9 cellular contexts compared by ENCODE assay signal in genomic region chr5:94893404-94894145, GRCh38.
DNase-seq lines count a peak whose midpoint lies in the region; ATAC-seq, FAIRE-seq and TF ChIP-seq lines count a peak whose summit lies in the region.
"Had no signal": no experiment of that assay in that cellular context is flagged by ENCODE, and none has a peak within 500 bp of the region (broad histone marks: within the 10 kb centered on the region; RNA-seq: fewer than 3 reads in every experiment).

No MANE protein-coding gene starts in this region.

- BruUV-seq in HepG2 (replicated peaks; lab: Mats Ljungman, UMichigan) = no TSS peak

- H3K36me3 ChIP-seq in HepG2 (replicated peaks in 1 of 2; ENCODE audit: control insufficient read depth in 1 of 2, insufficient read depth in 2 of 2, low read length in 2 of 2) = no peaks in the 10 kb centered on the region
- H3K36me3 ChIP-seq in right lobe of liver = no peaks in the 10 kb centered on the region

- H4K20me1 ChIP-seq in HepG2 (ENCODE audit: insufficient read depth, low read length) = no peaks in the 10 kb centered on the region

- intact Hi-C loops in HepG2 (cut with micrococcal nuclease; ENCODE audit: unreplicated experiment) = no loop called here
- intact Hi-C loops in right lobe of liver (cut with DNase I) = no loop called here

- TF ChIP-seq EP300 in HepG2 (IDR thresholded peaks at IDR 0.05; ENCODE audit: low read depth in 2 of 2, low read length in 2 of 2) (no peak), HepG2 (CRISPR knock-in tag; IDR thresholded peaks at IDR 0.05; ENCODE audit: borderline replicate concordance) (no peak)

- FAIRE-seq in HepG2 (lab: Jason Lieb, UNC) = no peak

- no peak overlapping the region for H3K4me2 ChIP-seq in HepG2 (ENCODE audit: low read depth, low read length)

- 38% methylated on average over 5 of the region's 5 CpGs for WGBS in HepG2 (ENCODE audit: low lambda C conversion rate)
- 38% methylated on average over 5 of the region's 5 CpGs for WGBS in right lobe of liver (ENCODE audit: insufficient coverage, low coverage, low lambda C conversion rate, missing lambda C conversion rate)

- CTCF ChIA-PET in HepG2 (lab: Yijun Ruan, JAX; ENCODE audit: low intra/inter-chr PET ratio, low total read pairs) = no interaction called here

- H3K79me2 ChIP-seq in HepG2 (ENCODE audit: insufficient read depth, low read length) = no peaks in the 10 kb centered on the region

- in situ Hi-C loops in HepG2 (cut with HindIII; ENCODE audit: extremely low pct_ligation_motif_present, low pct_unique_long_range_greater_than_20kb) = no loop called here

- DNase-seq in HepG2 (ENCODE audit: low spot score) (no peak), right lobe of liver (no peak), OCI-M1 (lab: John Stamatoyannopoulos, UW) (peak; percentile 28), foreskin keratinocyte (peak in 1 of 2 donors; percentile 7), UCSD-AML1 (lab: John Stamatoyannopoulos, UW; ENCODE audit: unreplicated experiment) (no peak), NCI-H226 (no peak)
- no peak for DNase-seq in stimulated activated CD4-positive, alpha-beta T cell treated with anti-CD3 and anti-CD28 coated beads, Interleukin-4, amount 100 ng/mL, for 24 hours
- DNase-seq in activated CD4-positive, CD25-positive, alpha-beta regulatory T cell (lab: John Stamatoyannopoulos, UW) = no peak
- DNase-seq: GDM1 had no signal

- no peak overlapping the region for H3K4me3 ChIP-seq in HepG2 (replicated peaks in 1 of 3; ENCODE audit: insufficient read depth in 1 of 3, low read depth in 2 of 3, low read length in 3 of 3)
- no peak overlapping the region for H3K4me3 ChIP-seq in right lobe of liver

- H3K27me3 ChIP-seq in HepG2 (ENCODE audit: control insufficient read depth in 1 of 2, insufficient read depth in 2 of 2, low read length in 2 of 2) = no peaks in the 10 kb centered on the region
- no peaks in the 10 kb centered on the region for H3K27me3 ChIP-seq in right lobe of liver
- no peaks in the 10 kb centered on the region for H3K27me3 ChIP-seq in foreskin keratinocyte

- TF ChIP-seq CTCF in HepG2 (CRISPR knock-in tag; IDR thresholded peaks at IDR 0.05) (peak; percentile 39; the same call in 1 of the 2 replicates), right lobe of liver (IDR thresholded peaks at IDR 0.05) (peak in 2 of 4 donors; percentile 6 to 12), foreskin keratinocyte (conservative IDR thresholded peaks at IDR 0.05) (peak; percentile 58)

- H2AFZ ChIP-seq in HepG2 (ENCODE audit: low read length) = no peak overlapping the region

- H3K27ac ChIP-seq in HepG2 (ENCODE audit: extremely low read length, insufficient read depth, low read length) (no peak overlapping the region), right lobe of liver (no peak overlapping the region), foreskin keratinocyte (no peak overlapping the region)

- TF ChIP-seq POLR2A in HepG2 (IDR thresholded peaks at IDR 0.05; ENCODE audit: insufficient read depth in 1 of 2, low read depth in 2 of 2, low read length in 2 of 2) (no peak), right lobe of liver (IDR thresholded peaks at IDR 0.05) (no peak)

- no peak for TF ChIP-seq RAD21 in HepG2 (CRISPR knock-in tag; IDR thresholded peaks at IDR 0.05)

- H3K9me3 ChIP-seq in HepG2 (ENCODE audit: low read length) (no peaks in the 10 kb centered on the region), right lobe of liver (no peaks in the 10 kb centered on the region)

- H3K4me1 ChIP-seq in HepG2 (ENCODE audit: insufficient read depth, low read length) = no peaks in the 10 kb centered on the region
- H3K4me1 ChIP-seq in right lobe of liver = no peaks in the 10 kb centered on the region
- H3K4me1 ChIP-seq in foreskin keratinocyte = no peaks in the 10 kb centered on the region

- POLR2A ChIA-PET in HepG2 (lab: Yijun Ruan, JAX) = no interaction called here

- no peak overlapping the region for H3K9ac ChIP-seq in HepG2 (ENCODE audit: insufficient read depth, low read depth, low read length)

- ATAC-seq in HepG2 (no peak), right lobe of liver (no peak), foreskin keratinocyte (peak; percentile 19)

TF ChIP-seq in HepG2, 621 proteins besides CTCF, POLR2A, EP300 and RAD21:
- TF ChIP-seq MYNN (CRISPR knock-in tag; IDR thresholded peaks at IDR 0.05; ENCODE audit: low read depth) (no peak), CREBL2 (CRISPR knock-in tag; IDR thresholded peaks at IDR 0.05; ENCODE audit: borderline replicate concordance) (no peak), ZBTB43 (CRISPR knock-in tag; conservative IDR thresholded peaks at IDR 0.05) (no peak), BCL3 (CRISPR knock-in tag; IDR thresholded peaks at IDR 0.05) (no peak), ZNF605 (CRISPR knock-in tag; IDR thresholded peaks at IDR 0.05) (no peak), STAG1 (CRISPR knock-in tag; IDR thresholded peaks at IDR 0.05) (peak; percentile 14; the same call in 1 of the 2 replicates), ZNF761 (CRISPR knock-in tag; conservative IDR thresholded peaks at IDR 0.05) (no peak), RFXAP (CRISPR knock-in tag; IDR thresholded peaks at IDR 0.05; ENCODE audit: borderline replicate concordance) (no peak), CAMTA2 (CRISPR knock-in tag; IDR thresholded peaks at IDR 0.05; ENCODE audit: borderline replicate concordance) (no peak)
TF ChIP-seq in HepG2: peak in this region for 1.
